Comparison of ENCODE assay signal across 18 cellular contexts in genomic region chr3:32551087-32551486, GRCh38. TPM values are rescaled to one million over a fixed set of nuclear protein-coding genes. Genes with fewer than 3 reads are reported as not detected.
DNase-seq lines count a peak whose midpoint lies in the region; ATAC-seq and TF ChIP-seq lines count a peak whose summit lies in the region.
"Had no signal": no experiment of that assay in that cellular context is flagged by ENCODE, and none has a peak within 500 bp of the region (broad histone marks: within the 10 kb centered on the region; RNA-seq: fewer than 3 reads in every experiment).

No MANE protein-coding gene starts in this region.

- POLR2A ChIA-PET in activated B cell treated with CpG ODN at 0.5 μM for 24 hours (lab: Charles Lee): no interaction called here

- CTCF ChIA-PET in activated B cell treated with CpG ODN at 0.5 μM for 24 hours (lab: Charles Lee): no interaction called here

- H3K4me3 Mint-ChIP-seq in activated B cell treated with CpG ODN at 0.5 μM for 24 hours: peak overlapping the region; percentile 4
- no peak overlapping the region for H3K4me3 Mint-ChIP-seq in nephron progenitor cell
- H3K4me3 Mint-ChIP-seq: brain; CD4-positive, alpha-beta memory T cell; type B pancreatic cell had no signal

- TF ChIP-seq CTCF in activated B cell treated with CpG ODN at 0.5 μM for 24 hours (IDR thresholded peaks at IDR 0.05) (no peak), nephron progenitor cell (IDR thresholded peaks at IDR 0.05) (no peak)

- peak; percentile 46 for ATAC-seq in HG02610 (IDR thresholded peaks at IDR 0.05; ENCODE audit: unreplicated experiment)
- peak; percentile 18 for ATAC-seq in activated B cell treated with CpG ODN at 0.5 μM for 24 hours (ENCODE audit: low read depth)
- ATAC-seq: heart right ventricle; mucosa of descending colon; stimulated activated naive CD8-positive, alpha-beta T cell treated with anti-CD3 and anti-CD28 coated beads, Interleukin-15, Interleukin-2, amounts not matched to agents 100 U/mL and 50 U/mL, for 24 hours had no signal

- H3K27ac Mint-ChIP-seq in activated B cell treated with CpG ODN at 0.5 μM for 24 hours (peak overlapping the region; percentile 21), nephron progenitor cell (peak overlapping the region; percentile 43)
- H3K27ac Mint-ChIP-seq: brain, type B pancreatic cell had no signal

- intact Hi-C loops in activated B cell treated with CpG ODN at 0.5 μM for 24 hours (cut with micrococcal nuclease): loop anchor here (1.0 to 2.0 kb wide), 2 partner anchors 19 to 20 kb away; partner anchors contain the start of gene DYNC1LI1

- peaks cover 56% of the 10 kb centered on the region for H3K4me1 Mint-ChIP-seq in activated B cell treated with CpG ODN at 0.5 μM for 24 hours
- H3K4me1 Mint-ChIP-seq in nephron progenitor cell: peaks cover 28% of the 10 kb centered on the region

- H3K27me3 Mint-ChIP-seq in activated B cell treated with CpG ODN at 0.5 μM for 24 hours (no peaks in the 10 kb centered on the region), nephron progenitor cell (ENCODE audit: low read depth, poor library complexity) (no peaks in the 10 kb centered on the region)
- H3K27me3 Mint-ChIP-seq: brain; CD4-positive, alpha-beta memory T cell; type B pancreatic cell had no signal

- no peaks in the 10 kb centered on the region for H3K9me3 Mint-ChIP-seq in activated B cell treated with CpG ODN at 0.5 μM for 24 hours
- peaks cover 3% of the 10 kb centered on the region for H3K9me3 Mint-ChIP-seq in nephron progenitor cell
- H3K9me3 Mint-ChIP-seq: brain; CD4-positive, alpha-beta memory T cell had no signal

- DNase-seq in DMS53 (lab: John Stamatoyannopoulos, UW) (peak; percentile 28), DMS53 treated with DMSO at 0.1 percent for 48 hours (lab: John Stamatoyannopoulos, UW; ENCODE audit: unreplicated experiment) (no peak), activated B cell treated with CpG ODN at 0.5 μM for 24 hours (no peak), nephron progenitor cell (no peak), LoVo (ENCODE audit: low spot score) (no peak), T1000 (lab: John Stamatoyannopoulos, UW) (no peak), iPS-NIHi11 (ENCODE audit: low spot score) (no peak)
- DNase-seq: activated naive CD4-positive, alpha-beta T cell treated with Interleukin-2 at 50 U/mL for 16 hours; CD4-positive, alpha-beta memory T cell; dermis blood vessel endothelial cell; heart right ventricle; mucosa of descending colon; NCI-H187; NCI-H524 treated with DMSO at 0.1 percent for 48 hours; stimulated activated naive CD8-positive, alpha-beta T cell treated with anti-CD3 and anti-CD28 coated beads, Interleukin-15, Interleukin-2, amounts not matched to agents 100 U/mL and 50 U/mL, for 24 hours had no signal

- peaks cover 6% of the 10 kb centered on the region for H3K36me3 Mint-ChIP-seq in activated B cell treated with CpG ODN at 0.5 μM for 24 hours (ENCODE audit: low read depth)
- peaks cover 17% of the 10 kb centered on the region for H3K36me3 Mint-ChIP-seq in nephron progenitor cell (ENCODE audit: low read depth)

RNA-seq across cellular contexts. Expression of gene DYNC1LI1, which starts 19.6 kb away (rescaled TPM):
- total RNA-seq in activated B cell treated with CpG ODN at 0.5 μM for 24 hours: 32.6 and 38.8 TPM in 2 replicates

RNA-seq across cellular contexts. Expression of gene CMTM6, which starts 48.4 kb away (rescaled TPM):
- 84.6 and 90.1 TPM in 2 replicates for total RNA-seq in activated B cell treated with CpG ODN at 0.5 μM for 24 hours
